ENCODE assay signal across 22 cellular contexts in genomic region chr20:46700481-46700880, GRCh38. TPM values are rescaled to one million over a fixed set of nuclear protein-coding genes. Genes with fewer than 3 reads are reported as not detected.
DNase-seq lines count a peak whose midpoint lies in the region; ATAC-seq, FAIRE-seq and TF ChIP-seq lines count a peak whose summit lies in the region.
"Had no signal": no experiment of that assay in that cellular context is flagged by ENCODE, and none has a peak within 500 bp of the region (broad histone marks: within the 10 kb centered on the region; RNA-seq: fewer than 3 reads in every experiment).

No MANE protein-coding gene starts in this region.

- 72% methylated on average over 6 of the region's 6 CpGs for WGBS in HepG2 (ENCODE audit: low lambda C conversion rate)
- 73% methylated on average over 4 of the region's 6 CpGs for WGBS in right lobe of liver (ENCODE audit: insufficient coverage, low coverage, low lambda C conversion rate, missing lambda C conversion rate)

- H3K9me3 ChIP-seq in HepG2 (ENCODE audit: low read length): no peaks in the 10 kb centered on the region
- H3K9me3 ChIP-seq in right lobe of liver: no peaks in the 10 kb centered on the region
- no peaks in the 10 kb centered on the region for H3K9me3 ChIP-seq in Panc1 (ENCODE audit: control insufficient read depth, insufficient read depth, low read depth, low read length)
- no peaks in the 10 kb centered on the region for H3K9me3 ChIP-seq in neural progenitor cell (ENCODE audit: low read depth)
- H3K9me3 ChIP-seq: Peyer's patch had no signal

- TF ChIP-seq EP300 in HepG2 (IDR thresholded peaks at IDR 0.05; ENCODE audit: low read depth in 2 of 2, low read length in 2 of 2): no peak
- no peak for TF ChIP-seq EP300 in HepG2 (CRISPR knock-in tag; IDR thresholded peaks at IDR 0.05; ENCODE audit: borderline replicate concordance)

- peak overlapping the region; percentile 34 for H3K27ac Mint-ChIP-seq in neural progenitor cell
- H3K27ac Mint-ChIP-seq in activated T-helper 1 cell treated with anti-CD3 and anti-CD28 coated beads, Interleukin-12 subunit alpha, Interleukin-12 subunit beta, Interleukin-2, Interleukin-4 antibody, amounts not matched to agents 30 ng/mL and 10 ng/mL and 1 ng/mL, durations not matched to agents 14 hours and 24 hours and 36 hours: no peak overlapping the region
- H3K27ac Mint-ChIP-seq: CD8-positive, alpha-beta T cell had no signal

- H3K27ac ChIP-seq in HepG2 (ENCODE audit: extremely low read length, insufficient read depth, low read length) (no peak overlapping the region), right lobe of liver (no peak overlapping the region), Panc1 (ENCODE audit: low read length) (no peak overlapping the region), neural progenitor cell (no peak overlapping the region)
- H3K27ac ChIP-seq: Peyer's patch had no signal

- peaks cover 25% of the 10 kb centered on the region for H3F3A ChIP-seq in neural progenitor cell (ENCODE audit: low read depth)

- no peak overlapping the region for H3K4me2 ChIP-seq in HepG2 (ENCODE audit: low read depth, low read length)
- H3K4me2 ChIP-seq in neural progenitor cell: no peak overlapping the region

- peaks cover 66% of the 10 kb centered on the region for H3K4me1 ChIP-seq in HepG2 (ENCODE audit: insufficient read depth, low read length)
- peaks cover 0 to 27% (median 12%) of the 10 kb centered on the region in 4 donors for H3K4me1 ChIP-seq in right lobe of liver
- H3K4me1 ChIP-seq in Panc1 (ENCODE audit: control insufficient read depth, insufficient read depth, low read length): no peaks in the 10 kb centered on the region
- H3K4me1 ChIP-seq in neural progenitor cell: peaks cover 8% of the 10 kb centered on the region
- H3K4me1 ChIP-seq: Peyer's patch had no signal

- CTCF ChIA-PET in HepG2 (lab: Yijun Ruan, JAX; ENCODE audit: low intra/inter-chr PET ratio, low total read pairs) (interaction anchor here (1.2 to 3.7 kb wide), 6 partner anchors 19 to 180 kb away, joined by 3 to 45 read pairs (median 6); no protein-coding TSS in a partner anchor), Panc1 (lab: Charles Lee) (interaction anchor here (0.6 kb wide), 1 partner anchor 532 kb away, joined by 4 read pairs; no protein-coding TSS in a partner anchor)

- H3K27me3 ChIP-seq in HepG2 (ENCODE audit: control insufficient read depth in 1 of 2, insufficient read depth in 2 of 2, low read length in 2 of 2) (no peaks in the 10 kb centered on the region), right lobe of liver (no peaks in the 10 kb centered on the region), Panc1 (ENCODE audit: control insufficient read depth, insufficient read depth, low read length) (no peaks in the 10 kb centered on the region), neural progenitor cell (no peaks in the 10 kb centered on the region)

- peaks cover 7% of the 10 kb centered on the region for H3K27me3 Mint-ChIP-seq in neural progenitor cell (ENCODE audit: insufficient read depth, low read depth)
- H3K27me3 Mint-ChIP-seq in activated T-helper 1 cell treated with anti-CD3 and anti-CD28 coated beads, Interleukin-12 subunit alpha, Interleukin-12 subunit beta, Interleukin-2, Interleukin-4 antibody, amounts not matched to agents 30 ng/mL and 10 ng/mL and 1 ng/mL, durations not matched to agents 14 hours and 24 hours and 36 hours (ENCODE audit: insufficient read depth): peaks cover 24% of the 10 kb centered on the region

- H3K36me3 Mint-ChIP-seq in neural progenitor cell: peaks cover 8% of the 10 kb centered on the region
- H3K36me3 Mint-ChIP-seq in activated T-helper 1 cell treated with anti-CD3 and anti-CD28 coated beads, Interleukin-12 subunit alpha, Interleukin-12 subunit beta, Interleukin-2, Interleukin-4 antibody, amounts not matched to agents 30 ng/mL and 10 ng/mL and 1 ng/mL, durations not matched to agents 14 hours and 24 hours and 36 hours (ENCODE audit: low read depth): no peaks in the 10 kb centered on the region
- H3K36me3 Mint-ChIP-seq: CD8-positive, alpha-beta T cell had no signal

- DNase-seq in HepG2 (ENCODE audit: low spot score): no peak
- no peak for DNase-seq in right lobe of liver
- no peak for DNase-seq in Panc1 (ENCODE audit: low read depth, low spot score)
- no peak for DNase-seq in neural progenitor cell (ENCODE audit: low spot score)
- no peak for DNase-seq in G401 (ENCODE audit: low spot score)
- DNase-seq in activated T-helper 1 cell treated with anti-CD3 and anti-CD28 coated beads, Interleukin-12 subunit alpha, Interleukin-12 subunit beta, Interleukin-2, Interleukin-4 antibody, amounts not matched to agents 30 ng/mL and 10 ng/mL and 1 ng/mL, durations not matched to agents 14 hours and 24 hours and 36 hours (ENCODE audit: low spot score): no peak
- DNase-seq: C1 segment of cervical spinal cord; CD8-positive, alpha-beta T cell; GF-D8; GOT3; NCI-H1105; NCI-H1436 treated with DMSO at 0.1 percent for 48 hours; NCI-H187 treated with DMSO at 0.1 percent for 48 hours; NCI-H2107; NCI-H226; NCI-H774; Peyer's patch had no signal

- ATAC-seq in HepG2: 0 out of 3 replicates have a peak, but pooled peaks have one; percentile 6
- no peak for ATAC-seq in right lobe of liver
- ATAC-seq in Panc1: peak; percentile 24; the same call in 1 of the 2 replicates
- no peak for ATAC-seq in HG03469 (IDR thresholded peaks at IDR 0.05; ENCODE audit: unreplicated experiment)
- ATAC-seq: CD8-positive, alpha-beta T cell had no signal

- H2AFZ ChIP-seq in HepG2 (ENCODE audit: low read length) (no peak overlapping the region), neural progenitor cell (replicated peaks) (no peak overlapping the region)

- H3K4me1 Mint-ChIP-seq in neural progenitor cell: peaks cover 63% of the 10 kb centered on the region
- peaks cover 8% of the 10 kb centered on the region for H3K4me1 Mint-ChIP-seq in activated T-helper 1 cell treated with anti-CD3 and anti-CD28 coated beads, Interleukin-12 subunit alpha, Interleukin-12 subunit beta, Interleukin-2, Interleukin-4 antibody, amounts not matched to agents 30 ng/mL and 10 ng/mL and 1 ng/mL, durations not matched to agents 14 hours and 24 hours and 36 hours (ENCODE audit: low read depth)

- H3K4me3 ChIP-seq in HepG2 (replicated peaks in 1 of 3; ENCODE audit: insufficient read depth in 1 of 3, low read depth in 2 of 3, low read length in 3 of 3): no peak overlapping the region
- no peak overlapping the region for H3K4me3 ChIP-seq in right lobe of liver
- no peak overlapping the region for H3K4me3 ChIP-seq in Panc1 (ENCODE audit: low read depth in 2 of 2, low read length in 2 of 2)
- H3K4me3 ChIP-seq in neural progenitor cell: no peak overlapping the region
- H3K4me3 ChIP-seq: Peyer's patch had no signal

- POLR2A ChIA-PET in HepG2 (lab: Yijun Ruan, JAX): no interaction called here
- POLR2A ChIA-PET in Panc1 (lab: Charles Lee): no interaction called here

- TF ChIP-seq POLR2A in HepG2 (IDR thresholded peaks at IDR 0.05; ENCODE audit: insufficient read depth in 1 of 2, low read depth in 2 of 2, low read length in 2 of 2) (no peak), right lobe of liver (IDR thresholded peaks at IDR 0.05) (no peak)

- H3K9ac ChIP-seq in HepG2 (ENCODE audit: insufficient read depth, low read depth, low read length): no peak overlapping the region
- H3K9ac ChIP-seq in neural progenitor cell: no peak overlapping the region

- intact Hi-C loops in HepG2 (cut with micrococcal nuclease; ENCODE audit: unreplicated experiment) (no loop called here), right lobe of liver (cut with DNase I) (no loop called here), Panc1 (cut with micrococcal nuclease; ENCODE audit: unreplicated experiment) (no loop called here)
- intact Hi-C loops in activated T-helper 1 cell treated with anti-CD3 and anti-CD28 coated beads, Interleukin-12 subunit alpha, Interleukin-12 subunit beta, Interleukin-2, Interleukin-4 antibody, amounts not matched to agents 30 ng/mL and 10 ng/mL and 1 ng/mL, durations not matched to agents 14 hours and 24 hours and 36 hours (cut with micrococcal nuclease): no loop called here

- H3K9me3 Mint-ChIP-seq in neural progenitor cell: peaks cover 11% of the 10 kb centered on the region
- H3K9me3 Mint-ChIP-seq in activated T-helper 1 cell treated with anti-CD3 and anti-CD28 coated beads, Interleukin-12 subunit alpha, Interleukin-12 subunit beta, Interleukin-2, Interleukin-4 antibody, amounts not matched to agents 30 ng/mL and 10 ng/mL and 1 ng/mL, durations not matched to agents 14 hours and 24 hours and 36 hours: no peaks in the 10 kb centered on the region
- H3K9me3 Mint-ChIP-seq: CD8-positive, alpha-beta T cell had no signal

- H3K36me3 ChIP-seq in HepG2 (replicated peaks in 1 of 2; ENCODE audit: control insufficient read depth in 1 of 2, insufficient read depth in 2 of 2, low read length in 2 of 2) (no peaks in the 10 kb centered on the region), right lobe of liver (no peaks in the 10 kb centered on the region), Panc1 (ENCODE audit: control insufficient read depth, insufficient read depth, low read length) (no peaks in the 10 kb centered on the region), neural progenitor cell (no peaks in the 10 kb centered on the region)
- H3K36me3 ChIP-seq: Peyer's patch had no signal

- in situ Hi-C loops in HepG2 (cut with HindIII; ENCODE audit: extremely low pct_ligation_motif_present, low pct_unique_long_range_greater_than_20kb): no loop called here
- in situ Hi-C loops in Panc1 (cut with HindIII; ENCODE audit: low pct_unique_long_range_greater_than_20kb, low sequenced_read_pairs): no loop called here
- in situ Hi-C loops in G401 (cut with HindIII; ENCODE audit: low sequenced_read_pairs): no loop called here

- no peaks in the 10 kb centered on the region for H3K79me2 ChIP-seq in HepG2 (ENCODE audit: insufficient read depth, low read length)
- no peaks in the 10 kb centered on the region for H3K79me2 ChIP-seq in neural progenitor cell (ENCODE audit: low read depth)

- no peak for FAIRE-seq in HepG2 (lab: Jason Lieb, UNC)
- FAIRE-seq: GM12891 had no signal

- TF ChIP-seq CTCF in HepG2 (CRISPR knock-in tag; IDR thresholded peaks at IDR 0.05) (no peak), right lobe of liver (IDR thresholded peaks at IDR 0.05) (no peak), Panc1 (IDR thresholded peaks at IDR 0.05) (no peak), neural progenitor cell (IDR thresholded peaks at IDR 0.05) (no peak)

- TF ChIP-seq RAD21 in HepG2 (CRISPR knock-in tag; IDR thresholded peaks at IDR 0.05): no peak

- H4K20me1 ChIP-seq in HepG2 (ENCODE audit: insufficient read depth, low read length) (no peaks in the 10 kb centered on the region), neural progenitor cell (ENCODE audit: low read depth) (no peaks in the 10 kb centered on the region)

- BruUV-seq in HepG2 (replicated peaks; lab: Mats Ljungman, UMichigan) (no TSS peak), Panc1 (replicated peaks; lab: Mats Ljungman, UMichigan) (no TSS peak)

- H3K4me3 Mint-ChIP-seq in neural progenitor cell: no peak overlapping the region
- H3K4me3 Mint-ChIP-seq in activated T-helper 1 cell treated with anti-CD3 and anti-CD28 coated beads, Interleukin-12 subunit alpha, Interleukin-12 subunit beta, Interleukin-2, Interleukin-4 antibody, amounts not matched to agents 30 ng/mL and 10 ng/mL and 1 ng/mL, durations not matched to agents 14 hours and 24 hours and 36 hours: no peak overlapping the region
- H3K4me3 Mint-ChIP-seq: CD8-positive, alpha-beta T cell had no signal

RNA-seq across cellular contexts. Expression of gene SLC2A10, which starts 9.0 kb away (rescaled TPM):
- total RNA-seq in HepG2 (2016; rRNA removed; fragmentation: Illumina TruSeq; extraction: Trizol) (9.6 and 16.0 TPM in 2 replicates), right lobe of liver (10 to 100 TPM; 35.4 to 47.3 (median 42.7) TPM), Panc1 (2021; ENCODE audit: unreplicated experiment) (1.6 TPM), neural progenitor cell (ENCODE audit: low replicate concordance) (9.2 and 9.6 TPM in 2 replicates)
- total RNA-seq in HepG2 (2016; cell fraction: cytosol; rRNA removed; fragmentation: Illumina TruSeq; extraction: Trizol; ENCODE audit: low read depth): 12.4 and 15.5 TPM in 2 replicates
- total RNA-seq in HepG2 (2016; cell fraction: insoluble cytoplasmic fraction; rRNA removed; fragmentation: Illumina TruSeq; extraction: Trizol): 7.8 and 15.9 TPM in 2 replicates
- 13.5 and 14.9 TPM in 2 replicates for total RNA-seq in HepG2 (2016; cell fraction: membrane; rRNA removed; fragmentation: Illumina TruSeq; extraction: Trizol)
- total RNA-seq in HepG2 (2016; cell fraction: nucleus; rRNA removed; fragmentation: Illumina TruSeq; extraction: Trizol): 16.7 and 19.1 TPM in 2 replicates
- 16.7 and 18.4 TPM in 2 replicates for polyA plus RNA-seq in HepG2 (2011; rRNA removed)
- polyA plus RNA-seq in HepG2 (2011; cell fraction: cytosol; rRNA removed): 13.3 and 15.0 TPM in 2 replicates
- polyA plus RNA-seq in HepG2 (2011; cell fraction: nucleus; rRNA removed): 17.7 and 19.3 TPM in 2 replicates
- 9.6 and 17.7 TPM in 2 replicates for polyA plus RNA-seq in HepG2 (2012)
- 13.4 and 16.9 TPM in 2 replicates for polyA plus RNA-seq in HepG2 (2016; cell fraction: cytosol; fragmentation: Illumina TruSeq; extraction: Trizol; ENCODE audit: low read depth)
- 8.0 and 9.1 TPM in 2 replicates for polyA plus RNA-seq in HepG2 (2016; cell fraction: insoluble cytoplasmic fraction; fragmentation: Illumina TruSeq; extraction: Trizol; ENCODE audit: low read depth)
- polyA plus RNA-seq in HepG2 (2016; cell fraction: membrane; fragmentation: Illumina TruSeq; extraction: Trizol; ENCODE audit: low read depth): 10.5 and 11.4 TPM in 2 replicates
- 19.6 and 21.1 TPM in 2 replicates for polyA plus RNA-seq in HepG2 (2016; cell fraction: nucleus; fragmentation: Illumina TruSeq; extraction: Trizol; ENCODE audit: insufficient read depth, low read depth)
- polyA minus RNA-seq in HepG2 (2011; rRNA and poly(A)+ RNA removed; ENCODE audit: low replicate concordance): 56.1 TPM in 1 of 2 replicates, not detected in the other
- 17.8 and 20.0 TPM in 2 replicates for polyA minus RNA-seq in HepG2 (2011; cell fraction: cytosol; rRNA and poly(A)+ RNA removed)
- polyA minus RNA-seq in HepG2 (2011; cell fraction: nucleus; rRNA and poly(A)+ RNA removed): 22.7 and 27.8 TPM in 2 replicates
- polyA plus RNA-seq in Panc1 (2012; ENCODE audit: insufficient read length): 1.5 TPM
- 2.4 and 3.4 TPM in 2 replicates for total RNA-seq in G401 (2014; rRNA removed; shearing (Covaris generic))
- not detected in 2 replicates for total RNA-seq in activated T-helper 1 cell treated with anti-CD3 and anti-CD28 coated beads, Interleukin-12 subunit alpha, Interleukin-12 subunit beta, Interleukin-2, Interleukin-4 antibody, amounts not matched to agents 30 ng/mL and 10 ng/mL and 1 ng/mL, durations not matched to agents 14 hours and 24 hours and 36 hours
- total RNA-seq: A673; CD8-positive, alpha-beta T cell; MCF 10A; OCI-LY7 had no signal

RNA-seq across cellular contexts. Expression of gene TP53RK, which starts 11.2 kb away (rescaled TPM):
- total RNA-seq in HepG2 (2016; rRNA removed; fragmentation: Illumina TruSeq; extraction: Trizol) (25.5 and 31.0 TPM in 2 replicates), right lobe of liver (1 to 10 TPM; 3.1 to 10.0 (median 5.2) TPM), Panc1 (2021; ENCODE audit: unreplicated experiment) (13.7 TPM), neural progenitor cell (ENCODE audit: low replicate concordance) (15.9 and 16.3 TPM in 2 replicates)
- 5.6 and 7.0 TPM in 2 replicates for total RNA-seq in HepG2 (2016; cell fraction: cytosol; rRNA removed; fragmentation: Illumina TruSeq; extraction: Trizol; ENCODE audit: low read depth)
- 26.0 and 33.1 TPM in 2 replicates for total RNA-seq in HepG2 (2016; cell fraction: insoluble cytoplasmic fraction; rRNA removed; fragmentation: Illumina TruSeq; extraction: Trizol)
- total RNA-seq in HepG2 (2016; cell fraction: membrane; rRNA removed; fragmentation: Illumina TruSeq; extraction: Trizol): 12.6 and 14.4 TPM in 2 replicates
- total RNA-seq in HepG2 (2016; cell fraction: nucleus; rRNA removed; fragmentation: Illumina TruSeq; extraction: Trizol): 15.4 and 17.9 TPM in 2 replicates
- polyA plus RNA-seq in HepG2 (2011; rRNA removed): 11.3 and 12.9 TPM in 2 replicates
- polyA plus RNA-seq in HepG2 (2011; cell fraction: cytosol; rRNA removed): 9.0 and 10.2 TPM in 2 replicates
- polyA plus RNA-seq in HepG2 (2011; cell fraction: nucleus; rRNA removed): 4.4 and 5.3 TPM in 2 replicates
- polyA plus RNA-seq in HepG2 (2012): 10.7 and 12.3 TPM in 2 replicates
- polyA plus RNA-seq in HepG2 (2016; cell fraction: cytosol; fragmentation: Illumina TruSeq; extraction: Trizol; ENCODE audit: low read depth): 3.9 and 4.7 TPM in 2 replicates
- polyA plus RNA-seq in HepG2 (2016; cell fraction: insoluble cytoplasmic fraction; fragmentation: Illumina TruSeq; extraction: Trizol; ENCODE audit: low read depth): 28.1 and 30.7 TPM in 2 replicates
- 7.3 and 9.0 TPM in 2 replicates for polyA plus RNA-seq in HepG2 (2016; cell fraction: membrane; fragmentation: Illumina TruSeq; extraction: Trizol; ENCODE audit: low read depth)
- 18.2 and 18.6 TPM in 2 replicates for polyA plus RNA-seq in HepG2 (2016; cell fraction: nucleus; fragmentation: Illumina TruSeq; extraction: Trizol; ENCODE audit: insufficient read depth, low read depth)
- polyA minus RNA-seq in HepG2 (2011; rRNA and poly(A)+ RNA removed; ENCODE audit: low replicate concordance): 9.2 and 11.2 TPM in 2 replicates
- 10.6 and 11.6 TPM in 2 replicates for polyA minus RNA-seq in HepG2 (2011; cell fraction: cytosol; rRNA and poly(A)+ RNA removed)
- 12.6 and 13.1 TPM in 2 replicates for polyA minus RNA-seq in HepG2 (2011; cell fraction: nucleus; rRNA and poly(A)+ RNA removed)
- polyA plus RNA-seq in Panc1 (2012; ENCODE audit: insufficient read length): 7.3 TPM
- total RNA-seq in G401 (2014; rRNA removed; shearing (Covaris generic)): 24.4 and 25.2 TPM in 2 replicates
- 16.8 and 18.5 TPM in 2 replicates for total RNA-seq in activated T-helper 1 cell treated with anti-CD3 and anti-CD28 coated beads, Interleukin-12 subunit alpha, Interleukin-12 subunit beta, Interleukin-2, Interleukin-4 antibody, amounts not matched to agents 30 ng/mL and 10 ng/mL and 1 ng/mL, durations not matched to agents 14 hours and 24 hours and 36 hours

RNA-seq across cellular contexts. Expression of gene SLC13A3, which starts 49.2 kb away (rescaled TPM):
- total RNA-seq in HepG2 (2016; rRNA removed; fragmentation: Illumina TruSeq; extraction: Trizol) (27.9 and 66.5 TPM in 2 replicates), right lobe of liver (10 to 100 TPM in 3 of 6 experiments, 1 to 10 TPM in 3; 3.7 to 14.6 (median 9.3) TPM), Panc1 (2021; ENCODE audit: unreplicated experiment) (0.31 TPM), neural progenitor cell (ENCODE audit: low replicate concordance) (4.5 and 7.4 TPM in 2 replicates)
- 23.8 and 30.4 TPM in 2 replicates for total RNA-seq in HepG2 (2016; cell fraction: cytosol; rRNA removed; fragmentation: Illumina TruSeq; extraction: Trizol; ENCODE audit: low read depth)
- total RNA-seq in HepG2 (2016; cell fraction: insoluble cytoplasmic fraction; rRNA removed; fragmentation: Illumina TruSeq; extraction: Trizol): 29.2 and 65.4 TPM in 2 replicates
- total RNA-seq in HepG2 (2016; cell fraction: membrane; rRNA removed; fragmentation: Illumina TruSeq; extraction: Trizol): 25.6 and 35.7 TPM in 2 replicates
- total RNA-seq in HepG2 (2016; cell fraction: nucleus; rRNA removed; fragmentation: Illumina TruSeq; extraction: Trizol): 59.9 and 65.1 TPM in 2 replicates
- 63.3 and 76.0 TPM in 2 replicates for polyA plus RNA-seq in HepG2 (2011; rRNA removed)
- polyA plus RNA-seq in HepG2 (2011; cell fraction: cytosol; rRNA removed): 40.8 and 74.9 TPM in 2 replicates
- 88.1 and 138 TPM in 2 replicates for polyA plus RNA-seq in HepG2 (2011; cell fraction: nucleus; rRNA removed)
- 42.2 and 59.1 TPM in 2 replicates for polyA plus RNA-seq in HepG2 (2012)
- polyA plus RNA-seq in HepG2 (2016; cell fraction: cytosol; fragmentation: Illumina TruSeq; extraction: Trizol; ENCODE audit: low read depth): 25.1 and 35.1 TPM in 2 replicates
- polyA plus RNA-seq in HepG2 (2016; cell fraction: insoluble cytoplasmic fraction; fragmentation: Illumina TruSeq; extraction: Trizol; ENCODE audit: low read depth): 30.5 and 31.8 TPM in 2 replicates
- polyA plus RNA-seq in HepG2 (2016; cell fraction: membrane; fragmentation: Illumina TruSeq; extraction: Trizol; ENCODE audit: low read depth): 24.6 and 30.2 TPM in 2 replicates
- 99.0 and 99.2 TPM in 2 replicates for polyA plus RNA-seq in HepG2 (2016; cell fraction: nucleus; fragmentation: Illumina TruSeq; extraction: Trizol; ENCODE audit: insufficient read depth, low read depth)
- 0.42 and 193 TPM in 2 replicates for polyA minus RNA-seq in HepG2 (2011; rRNA and poly(A)+ RNA removed; ENCODE audit: low replicate concordance)
- polyA minus RNA-seq in HepG2 (2011; cell fraction: cytosol; rRNA and poly(A)+ RNA removed): 32.3 and 43.5 TPM in 2 replicates
- 50.4 and 63.9 TPM in 2 replicates for polyA minus RNA-seq in HepG2 (2011; cell fraction: nucleus; rRNA and poly(A)+ RNA removed)
- polyA plus RNA-seq in Panc1 (2012; ENCODE audit: insufficient read length): 0.52 TPM
- total RNA-seq in G401 (2014; rRNA removed; shearing (Covaris generic)): not detected in 2 replicates
- total RNA-seq in activated T-helper 1 cell treated with anti-CD3 and anti-CD28 coated beads, Interleukin-12 subunit alpha, Interleukin-12 subunit beta, Interleukin-2, Interleukin-4 antibody, amounts not matched to agents 30 ng/mL and 10 ng/mL and 1 ng/mL, durations not matched to agents 14 hours and 24 hours and 36 hours: 0.24 TPM in 1 of 2 replicates, not detected in the other
- total RNA-seq: MCF 10A, OCI-LY7 had no signal

Comparison
In these comparisons a context has a peak if more than half of its experiments do, and no peak if none do; other contexts are left out.
1. ATAC-seq: peak in HepG2 (single experiment) and Panc1 (single experiment); none in right lobe of liver (0 of 4) and HG03469 (single experiment).